16 cellular contexts compared by ENCODE assay signal in the genomic region with DNA sequence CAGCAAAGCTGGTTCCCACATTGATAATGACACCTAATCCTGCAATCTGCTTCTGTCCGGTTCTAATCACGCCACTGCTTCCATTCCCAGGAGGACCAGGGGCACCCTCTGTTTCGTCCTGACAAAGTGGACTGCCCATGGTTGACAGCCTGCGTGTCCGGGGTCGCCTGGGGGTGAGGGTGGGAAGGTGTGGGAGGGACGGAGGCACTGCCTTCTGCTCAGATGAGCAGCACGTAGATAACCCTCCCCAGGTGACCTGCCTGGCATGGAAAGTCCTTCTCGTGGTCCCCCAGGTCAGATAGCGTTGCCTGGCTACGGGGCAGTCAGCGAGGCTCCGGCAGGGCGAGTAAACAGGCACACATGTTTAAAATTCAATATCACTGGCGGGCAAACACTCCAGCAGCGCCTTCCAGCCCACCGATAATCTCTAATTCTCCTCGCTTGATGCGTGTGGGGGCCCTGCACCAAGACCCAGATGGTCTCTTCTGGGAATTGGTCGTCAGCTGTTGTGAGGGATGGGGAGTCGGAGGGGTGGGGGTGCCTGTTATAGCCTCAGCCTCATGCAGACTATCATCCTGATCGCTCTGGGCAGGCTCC.
"Had no signal": no experiment of that assay in that cellular context is flagged by ENCODE, and none has a peak within 500 bp of the region (broad histone marks: within the 10 kb centered on the region; RNA-seq: fewer than 3 reads in every experiment).

No MANE protein-coding gene starts in this region.

- H3K79me2 ChIP-seq: parathyroid adenoma had no signal

- H3K36me3 ChIP-seq: tibial nerve had no signal

- H2AFZ ChIP-seq: parathyroid adenoma had no signal

- H3K4me1 ChIP-seq: parathyroid adenoma had no signal

- DNase-seq: activated CD4-positive, alpha-beta memory T cell treated with anti-CD3 and anti-CD28 coated beads, Interleukin-2, amount 10 ng/mL, durations not matched to agents 7 days and 5 days; activated CD4-positive, alpha-beta T cell treated with anti-CD3 and anti-CD28 coated beads for 4 hours; activated effector memory CD4-positive, alpha-beta T cell treated with anti-CD3 and anti-CD28 coated beads, Interleukin-2, amount 50 U/mL, for 16 hours; activated T-cell treated with anti-CD3 and anti-CD28 coated beads, Interleukin-2, amount 50 U/mL, for 48 hours; caudate nucleus; hypothalamus; stimulated activated CD4-positive, alpha-beta T cell treated with anti-CD3 and anti-CD28 coated beads, Interleukin-2, amount 100 ng/mL, for 48 hours; T-helper 2 cell had no signal

- H3K27me3 ChIP-seq: tibial nerve had no signal

- H3K9me3 Mint-ChIP-seq: activated CD4-positive, alpha-beta memory T cell treated with anti-CD3 and anti-CD28 coated beads, Interleukin-2, amount 10 ng/mL, durations not matched to agents 7 days and 5 days; activated naive CD4-positive, alpha-beta T cell treated with anti-CD3 and anti-CD28 coated beads, Interleukin-2, amount 50 U/mL, for 72 hours; neural crest cell; stimulated activated memory B cell treated with anti-CD40 and anti-IgM and Interleukin-4, amounts not matched to agents 10 μg/mL and 1 μg/mL and 100 μg/mL, for 72 hours; WTC11 had no signal

- H3K27me3 Mint-ChIP-seq: activated CD4-positive, alpha-beta memory T cell treated with anti-CD3 and anti-CD28 coated beads, Interleukin-2, amount 10 ng/mL, durations not matched to agents 7 days and 5 days; stimulated activated memory B cell treated with anti-CD40 and anti-IgM and Interleukin-4, amounts not matched to agents 10 μg/mL and 1 μg/mL and 100 μg/mL, for 72 hours had no signal

- H3K4me3 ChIP-seq: tibial nerve had no signal

- H3K9ac ChIP-seq: parathyroid adenoma had no signal

- FAIRE-seq: colon had no signal

- ATAC-seq: activated naive CD4-positive, alpha-beta T cell treated with anti-CD3 and anti-CD28 coated beads, Interleukin-2, amount 50 U/mL, for 72 hours; esophagus mucosa; stimulated activated memory B cell treated with anti-CD40 and anti-IgM and Interleukin-4, amounts not matched to agents 10 μg/mL and 1 μg/mL and 100 μg/mL, for 72 hours; WTC11 had no signal

- H3K36me3 Mint-ChIP-seq: activated naive CD4-positive, alpha-beta T cell treated with anti-CD3 and anti-CD28 coated beads, Interleukin-2, amount 50 U/mL, for 72 hours had no signal

- H3K27ac ChIP-seq: parathyroid adenoma, tibial nerve had no signal

- H3K4me3 Mint-ChIP-seq: activated CD4-positive, alpha-beta memory T cell treated with anti-CD3 and anti-CD28 coated beads, Interleukin-2, amount 10 ng/mL, durations not matched to agents 7 days and 5 days; neural crest cell; stimulated activated memory B cell treated with anti-CD40 and anti-IgM and Interleukin-4, amounts not matched to agents 10 μg/mL and 1 μg/mL and 100 μg/mL, for 72 hours; WTC11 had no signal

- H3K27ac Mint-ChIP-seq: activated CD4-positive, alpha-beta memory T cell treated with anti-CD3 and anti-CD28 coated beads, Interleukin-2, amount 10 ng/mL, durations not matched to agents 7 days and 5 days; activated naive CD4-positive, alpha-beta T cell treated with anti-CD3 and anti-CD28 coated beads, Interleukin-2, amount 50 U/mL, for 72 hours; stimulated activated memory B cell treated with anti-CD40 and anti-IgM and Interleukin-4, amounts not matched to agents 10 μg/mL and 1 μg/mL and 100 μg/mL, for 72 hours had no signal
